In genomic region chr12:49098035-49098451, GRCh38 we compare ENCODE assay signal across 8 cellular contexts. TPM values are rescaled to one million over a fixed set of nuclear protein-coding genes. Genes with fewer than 3 reads are reported as not detected.
A peak's percentile ranks its signal among the peaks of the same experiment; 100 is the strongest.
DNase-seq lines count a peak whose midpoint lies in the region; ATAC-seq and TF ChIP-seq lines count a peak whose summit lies in the region.

No MANE protein-coding gene starts in this region.

- peak; percentile 43 for DNase-seq in Jurkat, Clone E6-1 (ENCODE audit: low read depth, low spot score)
- DNase-seq in WERI-Rb-1 (peak; percentile 64), mammary epithelial cell (no peak), right lobe of liver (peak in 1 of 3 donors; percentile 44), OCI-M2 (lab: John Stamatoyannopoulos, UW; ENCODE audit: unreplicated experiment) (no peak)
- peak; percentile 80 for DNase-seq in stimulated activated CD8-positive, alpha-beta memory T cell treated with anti-CD3 and anti-CD28 coated beads, Interleukin-4, amount 100 ng/mL, for 48 hours

- 0 out of 2 replicates have a peak, but pooled peaks cover 2% of the 10 kb centered on the region for H4K20me1 ChIP-seq in DOHH2 (ENCODE audit: control insufficient read depth, insufficient read depth, low read depth, low read length)
- no peaks in the 10 kb centered on the region for H4K20me1 ChIP-seq in mammary epithelial cell (ENCODE audit: insufficient read depth, low read length)

- no peaks in the 10 kb centered on the region for H3F3A ChIP-seq in DOHH2 (ENCODE audit: control insufficient read depth, insufficient read depth)

- H3K9me3 ChIP-seq in DOHH2 (ENCODE audit: control insufficient read depth, insufficient read depth, low read length) (no peaks in the 10 kb centered on the region), WERI-Rb-1 (ENCODE audit: severe bottlenecking) (no peaks in the 10 kb centered on the region), mammary epithelial cell (replicated peaks; ENCODE audit: insufficient read depth, low read length) (no peaks in the 10 kb centered on the region), right lobe of liver (no peaks in the 10 kb centered on the region)

- no peak overlapping the region for H3K27ac ChIP-seq in DOHH2 (ENCODE audit: low read depth, low read length)
- no peak overlapping the region; the same call in 1 of the 2 replicates for H3K27ac ChIP-seq in WERI-Rb-1
- H3K27ac ChIP-seq in mammary epithelial cell (ENCODE audit: insufficient read depth, low read depth, low read length), result no peak overlapping the region
- H3K27ac ChIP-seq in right lobe of liver, result no peak overlapping the region

- in situ Hi-C loops in mammary epithelial cell (cut with MboI; ENCODE audit: low sequenced_read_pairs in 2 of 2), result no loop called here

- H3K4me1 ChIP-seq in DOHH2 (ENCODE audit: control insufficient read depth, low read length) (peaks cover 5% of the 10 kb centered on the region; the same call in 1 of the 2 replicates), mammary epithelial cell (ENCODE audit: insufficient read depth, low read length) (peaks cover 6% of the 10 kb centered on the region), right lobe of liver (peaks cover 0 to 11% (median 0%) of the 10 kb centered on the region in 4 donors)

- no peak for TF ChIP-seq POLR2A in right lobe of liver (IDR thresholded peaks at IDR 0.05)

- H3K79me2 ChIP-seq in DOHH2 (ENCODE audit: control insufficient read depth, low read length) (no peaks in the 10 kb centered on the region), mammary epithelial cell (ENCODE audit: insufficient read depth, low read length) (no peaks in the 10 kb centered on the region)

- ATAC-seq in right lobe of liver (peak; percentile 53 to 72 (median 68)), HG03342 (IDR thresholded peaks at IDR 0.05; ENCODE audit: unreplicated experiment) (no peak)

- CTCF ChIA-PET in mammary epithelial cell (lab: Charles Lee; ENCODE audit: low non-redundant PET), result interaction anchor here (0.5 to 0.7 kb wide), 4 partner anchors 19 to 40 kb away, joined by 3 read pairs; no protein-coding TSS in a partner anchor

- H3K4me3 ChIP-seq in DOHH2 (ENCODE audit: low read length), result no peak overlapping the region
- H3K4me3 ChIP-seq in Jurkat, Clone E6-1 (ENCODE audit: low read length), result no peak overlapping the region
- H3K4me3 ChIP-seq in WERI-Rb-1 (ENCODE audit: low read depth, low read length), result no peak overlapping the region
- no peak overlapping the region for H3K4me3 ChIP-seq in mammary epithelial cell (replicated peaks in 1 of 3; ENCODE audit: insufficient read depth in 1 of 3, low read depth in 2 of 3, low read length in 3 of 3)
- no peak overlapping the region for H3K4me3 ChIP-seq in right lobe of liver

- WGBS in mammary epithelial cell (ENCODE audit: low coverage, missing lambda C conversion rate), result 35% methylated on average over 4 of the region's 4 CpGs
- 42% methylated on average over 3 of the region's 4 CpGs for WGBS in right lobe of liver (ENCODE audit: insufficient coverage, low coverage, low lambda C conversion rate, missing lambda C conversion rate)

- no peaks in the 10 kb centered on the region for H3K9me2 ChIP-seq in DOHH2 (replicated peaks; ENCODE audit: control insufficient read depth, low read length)

- H3K27me3 ChIP-seq in DOHH2 (ENCODE audit: control insufficient read depth, low read length) (peaks cover 27% of the 10 kb centered on the region), WERI-Rb-1 (ENCODE audit: insufficient read depth, low read depth, severe bottlenecking) (peaks cover 10% of the 10 kb centered on the region), mammary epithelial cell (ENCODE audit: insufficient read depth, low read length) (peaks cover 19% of the 10 kb centered on the region), right lobe of liver (no peaks in the 10 kb centered on the region)

- intact Hi-C loops in mammary epithelial cell (cut with micrococcal nuclease), result loop anchor here (1.0 kb wide), 1 partner anchor 34 kb away; no protein-coding TSS in a partner anchor
- intact Hi-C loops in right lobe of liver (cut with DNase I), result no loop called here

- no TSS peak for BruUV-seq in mammary epithelial cell (replicated peaks; lab: Mats Ljungman, UMichigan)

- H3K9ac ChIP-seq in mammary epithelial cell (ENCODE audit: insufficient read depth, low read length), result no peak overlapping the region

- H3K4me2 ChIP-seq in DOHH2 (ENCODE audit: low read length) (no peak overlapping the region), mammary epithelial cell (ENCODE audit: insufficient read depth, low read depth, low read length) (no peak overlapping the region)

- no peak overlapping the region for H2AFZ ChIP-seq in mammary epithelial cell (ENCODE audit: low read depth, low read length)

- peak; percentile 92 for TF ChIP-seq CTCF in DOHH2 (IDR thresholded peaks at IDR 0.05; ENCODE audit: low read depth, low read length, poor library complexity, severe bottlenecking)
- peak; percentile 93 for TF ChIP-seq CTCF in WERI-Rb-1 (IDR thresholded peaks at IDR 0.05; ENCODE audit: low read depth, low read length)
- TF ChIP-seq CTCF in mammary epithelial cell (conservative IDR thresholded peaks at IDR 0.05 in 1 of 2, IDR thresholded peaks at IDR 0.05 in 1 of 2; ENCODE audit: extremely low read depth in 1 of 2, insufficient read depth in 1 of 2, low read depth in 1 of 2, low read length in 2 of 2), result peak; percentile 81
- peak; percentile 53 to 79 (median 75) for TF ChIP-seq CTCF in right lobe of liver (IDR thresholded peaks at IDR 0.05)

- dilution Hi-C loops in mammary epithelial cell (cut with HindIII; ENCODE audit: low sequenced_read_pairs), result no loop called here

- H3K36me3 ChIP-seq in DOHH2 (ENCODE audit: control insufficient read depth, low read length) (no peaks in the 10 kb centered on the region), WERI-Rb-1 (peaks cover 47% of the 10 kb centered on the region), mammary epithelial cell (ENCODE audit: insufficient read depth, low read length) (no peaks in the 10 kb centered on the region), right lobe of liver (peaks cover 0 to 48% (median 24%) of the 10 kb centered on the region in 4 donors)

RNA-seq across cellular contexts. Expression of gene DHH, which starts 3.4 kb away (rescaled TPM):
- polyA plus RNA-seq in Jurkat, Clone E6-1 (2012; ENCODE audit: insufficient read depth, insufficient read length), result not detected
- under 1 TPM in 1 of 2 donors, not detected in 1; under 0.01 TPM for total RNA-seq in mammary epithelial cell
- not detected for polyA plus RNA-seq in mammary epithelial cell
- not detected for polyA minus RNA-seq in mammary epithelial cell
- under 1 TPM in 3 of 6 experiments, not detected in 3; 0.04 to 0.13 (median 0.07) TPM for total RNA-seq in right lobe of liver

RNA-seq across cellular contexts. Expression of gene LMBR1L, which starts 12.6 kb away (rescaled TPM):
- 71.3 TPM for polyA plus RNA-seq in Jurkat, Clone E6-1 (2012; ENCODE audit: insufficient read depth, insufficient read length)
- 10 to 100 TPM; 22.8 to 24.2 TPM for total RNA-seq in mammary epithelial cell
- 11.1 TPM for polyA plus RNA-seq in mammary epithelial cell
- polyA minus RNA-seq in mammary epithelial cell, result 3.6 TPM
- total RNA-seq in right lobe of liver, result 10 to 100 TPM; 12.2 to 34.5 (median 16.3) TPM

RNA-seq across cellular contexts. Expression of gene RHEBL1, which starts 28.3 kb away (rescaled TPM):
- 12.9 TPM for polyA plus RNA-seq in Jurkat, Clone E6-1 (2012; ENCODE audit: insufficient read depth, insufficient read length)
- total RNA-seq in mammary epithelial cell (1 to 10 TPM; 1.0 to 2.3 TPM), right lobe of liver (under 1 TPM in 5 of 6 experiments, not detected in 1; 0.17 to 0.60 (median 0.43) TPM)
- 1.9 TPM for polyA plus RNA-seq in mammary epithelial cell
- not detected for polyA minus RNA-seq in mammary epithelial cell

RNA-seq across cellular contexts. Expression of gene TUBA1B, which starts 33.2 kb away (rescaled TPM):
- polyA plus RNA-seq in Jurkat, Clone E6-1 (2012; ENCODE audit: insufficient read depth, insufficient read length), result 3,315 TPM
- 1,000 to 10,000 TPM in 1 of 2 donors, 100 to 1,000 TPM in 1; 591 to 1,181 TPM for total RNA-seq in mammary epithelial cell
- polyA plus RNA-seq in mammary epithelial cell, result 4,306 TPM
- 2,687 TPM for polyA minus RNA-seq in mammary epithelial cell
- total RNA-seq in right lobe of liver, result 100 to 1,000 TPM in 5 of 6 experiments, 10 to 100 TPM in 1; 90.3 to 370 (median 174) TPM

RNA-seq across cellular contexts. Expression of gene KMT2D, which starts 37.4 kb away (rescaled TPM):
- polyA plus RNA-seq in Jurkat, Clone E6-1 (2012; ENCODE audit: insufficient read depth, insufficient read length), result 60.8 TPM
- 10 to 100 TPM; 30.7 to 78.0 TPM for total RNA-seq in mammary epithelial cell
- 8.0 TPM for polyA plus RNA-seq in mammary epithelial cell
- 90.4 TPM for polyA minus RNA-seq in mammary epithelial cell
- total RNA-seq in right lobe of liver, result 10 to 100 TPM; 28.6 to 35.4 (median 33.3) TPM

Comparison
In these comparisons a context has a peak if more than half of its experiments do, and no peak if none do; other contexts are left out.
1. DNase-seq: peak in Jurkat, Clone E6-1 (single experiment), WERI-Rb-1 (single experiment) and stimulated activated CD8-positive, alpha-beta memory T cell treated with anti-CD3 and anti-CD28 coated beads, Interleukin-4, amount 100 ng/mL, for 48 hours (single experiment); none in mammary epithelial cell (single experiment) and OCI-M2 (single experiment).
2. Peak in every context shown above with its lines, with median percentiles within 50 percentile points of each other: CTCF ChIP-seq.